15 cellular contexts compared by ENCODE assay signal in genomic region chr4:85824166-85824945, GRCh38.
DNase-seq lines count a peak whose midpoint lies in the region; ATAC-seq and TF ChIP-seq lines count a peak whose summit lies in the region.
"Had no signal": no experiment of that assay in that cellular context is flagged by ENCODE, and none has a peak within 500 bp of the region (broad histone marks: within the 10 kb centered on the region; RNA-seq: fewer than 3 reads in every experiment).

No MANE protein-coding gene starts in this region.

- no peaks in the 10 kb centered on the region for H4K20me1 ChIP-seq in mammary epithelial cell (ENCODE audit: insufficient read depth, low read length)

- dilution Hi-C loops in mammary epithelial cell (cut with HindIII; ENCODE audit: low sequenced_read_pairs): no loop called here

- no peak overlapping the region for H3K27ac Mint-ChIP-seq in CD4-positive, alpha-beta T cell
- H3K27ac Mint-ChIP-seq: T-helper 1 cell treated with Interleukin-12 subunit alpha and Interleukin-12 subunit beta and Interleukin-4 antibody, amounts not matched to agents 30 μg/mL and 1 μg/mL, for 36 hours had no signal

- no TSS peak for BruUV-seq in mammary epithelial cell (replicated peaks; lab: Mats Ljungman, UMichigan)

- DNase-seq in left ventricle myocardium inferior: no peak
- no peak for DNase-seq in heart right ventricle
- DNase-seq in mammary epithelial cell: peak; percentile 2
- DNase-seq in uterus: no peak
- DNase-seq in body of pancreas: no peak
- DNase-seq in GM13976 (ENCODE audit: low spot score): no peak
- no peak for DNase-seq in CD4-positive, alpha-beta T cell
- DNase-seq: activated gamma-delta T cell, Caco-2, cortex of kidney, Right ventricle myocardium superior had no signal

- TF ChIP-seq POLR2A in uterus (IDR thresholded peaks at IDR 0.05) (no peak), body of pancreas (IDR thresholded peaks at IDR 0.05) (no peak)

- intact Hi-C loops in left ventricle myocardium inferior (cut with micrococcal nuclease) (no loop called here), heart right ventricle (cut with DNase I) (loop anchor here in 2 of 10 donors (10.0 kb wide), 1 partner anchor 140 kb away; no protein-coding TSS in a partner anchor), mammary epithelial cell (cut with micrococcal nuclease) (loop anchor here (10.0 kb wide), 1 partner anchor 140 kb away; no protein-coding TSS in a partner anchor), uterus (cut with DNase I; ENCODE audit: low total_unique reads) (no loop called here), body of pancreas (cut with DNase I) (no loop called here)
- intact Hi-C loops in CD4-positive, alpha-beta T cell (cut with DNase I, micrococcal nuclease): no loop called here

- H3K9me3 ChIP-seq in left ventricle myocardium inferior (replicated peaks) (peaks cover 5% of the 10 kb centered on the region), heart right ventricle (peaks cover 0 to 6% (median 0%) of the 10 kb centered on the region in 11 donors), mammary epithelial cell (replicated peaks; ENCODE audit: insufficient read depth, low read length) (no peaks in the 10 kb centered on the region), muscle layer of duodenum (ENCODE audit: control insufficient read depth in 1 of 2, low read length in 2 of 2) (no peaks in the 10 kb centered on the region), uterus (no peaks in the 10 kb centered on the region), body of pancreas (peaks cover 0 to 3% (median 0%) of the 10 kb centered on the region in 3 donors)
- H3K9me3 ChIP-seq in CD4-positive, alpha-beta T cell (ENCODE audit: control insufficient read depth, low read length): no peaks in the 10 kb centered on the region
- H3K9me3 ChIP-seq: Caco-2, HAP-1 had no signal

- CTCF ChIA-PET in mammary epithelial cell (lab: Charles Lee; ENCODE audit: low non-redundant PET): interaction anchor here (0.7 kb wide), 1 partner anchor 77 kb away, joined by 4 read pairs; no protein-coding TSS in a partner anchor
- CTCF ChIA-PET in CD4-positive, alpha-beta T cell (lab: Charles Lee): no interaction called here

- no peak overlapping the region for H3K4me3 Mint-ChIP-seq in CD4-positive, alpha-beta T cell
- H3K4me3 Mint-ChIP-seq: T-helper 1 cell treated with Interleukin-12 subunit alpha and Interleukin-12 subunit beta and Interleukin-4 antibody, amounts not matched to agents 30 μg/mL and 1 μg/mL, for 36 hours had no signal

- no peak overlapping the region for H3K9ac ChIP-seq in mammary epithelial cell (ENCODE audit: insufficient read depth, low read length)

- TF ChIP-seq CTCF in left ventricle myocardium inferior (IDR thresholded peaks at IDR 0.05; ENCODE audit: borderline replicate concordance) (no peak), heart right ventricle (IDR thresholded peaks at IDR 0.05) (no peak), mammary epithelial cell (conservative IDR thresholded peaks at IDR 0.05 in 1 of 2, IDR thresholded peaks at IDR 0.05 in 1 of 2; ENCODE audit: extremely low read depth in 1 of 2, insufficient read depth in 1 of 2, low read depth in 1 of 2, low read length in 2 of 2) (no peak), uterus (IDR thresholded peaks at IDR 0.05) (no peak), body of pancreas (IDR thresholded peaks at IDR 0.05) (no peak), GM13976 (IDR thresholded peaks at IDR 0.05; ENCODE audit: borderline replicate concordance, control extremely low read depth, extremely low read depth, insufficient read depth, missing control alignments) (no peak)
- no peak for TF ChIP-seq CTCF in CD4-positive, alpha-beta T cell (IDR thresholded peaks at IDR 0.05)

- no peak overlapping the region for H3K4me2 ChIP-seq in mammary epithelial cell (ENCODE audit: insufficient read depth, low read depth, low read length)

- H3K36me3 ChIP-seq in left ventricle myocardium inferior (no peaks in the 10 kb centered on the region), heart right ventricle (no peaks in the 10 kb centered on the region), mammary epithelial cell (ENCODE audit: insufficient read depth, low read length) (no peaks in the 10 kb centered on the region), muscle layer of duodenum (ENCODE audit: control insufficient read depth in 1 of 2, insufficient read depth in 2 of 2, low read length in 2 of 2) (no peaks in the 10 kb centered on the region), uterus (no peaks in the 10 kb centered on the region), body of pancreas (replicated peaks in 1 of 2; ENCODE audit: insufficient read depth in 1 of 2, low read depth in 2 of 2) (no peaks in the 10 kb centered on the region)
- H3K36me3 ChIP-seq: HAP-1 had no signal

- H3K27me3 ChIP-seq in left ventricle myocardium inferior (ENCODE audit: low read depth): no peaks in the 10 kb centered on the region
- no peaks in the 10 kb centered on the region for H3K27me3 ChIP-seq in heart right ventricle
- peaks cover 2% of the 10 kb centered on the region for H3K27me3 ChIP-seq in mammary epithelial cell (ENCODE audit: insufficient read depth, low read length)
- no peaks in the 10 kb centered on the region for H3K27me3 ChIP-seq in muscle layer of duodenum (ENCODE audit: low read depth, low read length)
- no peaks in the 10 kb centered on the region for H3K27me3 ChIP-seq in uterus
- no peaks in the 10 kb centered on the region for H3K27me3 ChIP-seq in body of pancreas
- H3K27me3 ChIP-seq in CD4-positive, alpha-beta T cell (ENCODE audit: control insufficient read depth, insufficient read depth, low read length): no peaks in the 10 kb centered on the region

- no peaks in the 10 kb centered on the region for H3K79me2 ChIP-seq in mammary epithelial cell (ENCODE audit: insufficient read depth, low read length)

- POLR2A ChIA-PET in CD4-positive, alpha-beta T cell (lab: Charles Lee): no interaction called here

- in situ Hi-C loops in mammary epithelial cell (cut with MboI; ENCODE audit: low sequenced_read_pairs in 2 of 2): no loop called here
- in situ Hi-C loops in GM13976 (cut with MboI; ENCODE audit: low sequenced_read_pairs, unreplicated experiment): no loop called here

- 70 to 81% methylated on average over 5 of the region's 5 CpGs for whole genome bisulfite sequencing in heart right ventricle, 2 donors
- whole genome bisulfite sequencing in mammary epithelial cell (ENCODE audit: low coverage, missing lambda C conversion rate): 83% methylated on average over 5 of the region's 5 CpGs
- WGBS in body of pancreas, 2 donors: 84 to 88% methylated on average over 5 of the region's 5 CpGs

- H2AFZ ChIP-seq in mammary epithelial cell (ENCODE audit: low read depth, low read length): no peak overlapping the region

- H3K4me1 ChIP-seq in left ventricle myocardium inferior (peaks cover 58% of the 10 kb centered on the region), heart right ventricle (peaks cover 15 to 60% (median 37%) of the 10 kb centered on the region in 9 donors), mammary epithelial cell (ENCODE audit: insufficient read depth, low read length) (peaks cover 12% of the 10 kb centered on the region), muscle layer of duodenum (ENCODE audit: control insufficient read depth in 1 of 2, insufficient read depth in 2 of 2, low read length in 2 of 2) (peaks cover 10 to 43% of the 10 kb centered on the region in 2 donors), uterus (no peaks in the 10 kb centered on the region), body of pancreas (peaks cover 27% of the 10 kb centered on the region)

- no peaks in the 10 kb centered on the region for H3K36me3 Mint-ChIP-seq in CD4-positive, alpha-beta T cell (ENCODE audit: low read depth)

- H3K4me3 ChIP-seq in left ventricle myocardium inferior (no peak overlapping the region), heart right ventricle (no peak overlapping the region), mammary epithelial cell (replicated peaks in 1 of 3; ENCODE audit: insufficient read depth in 1 of 3, low read depth in 2 of 3, low read length in 3 of 3) (no peak overlapping the region), muscle layer of duodenum (ENCODE audit: low read depth in 1 of 2, low read length in 2 of 2) (no peak overlapping the region), uterus (no peak overlapping the region), body of pancreas (no peak overlapping the region)
- H3K4me3 ChIP-seq: HAP-1 had no signal

- peak overlapping the region; percentile 29 for H3K27ac ChIP-seq in left ventricle myocardium inferior (replicated peaks)
- H3K27ac ChIP-seq in heart right ventricle: peak overlapping the region in 5 of 10 donors; percentile 0 to 64 (median 22)
- H3K27ac ChIP-seq in mammary epithelial cell (ENCODE audit: insufficient read depth, low read depth, low read length): no peak overlapping the region
- peak overlapping the region; percentile 17 for H3K27ac ChIP-seq in muscle layer of duodenum (ENCODE audit: low read length)
- H3K27ac ChIP-seq in uterus: peak overlapping the region; percentile 2 to 28
- peak overlapping the region in 1 of 4 donors; percentile 24 for H3K27ac ChIP-seq in body of pancreas
- no peak overlapping the region for H3K27ac ChIP-seq in CD4-positive, alpha-beta T cell (ENCODE audit: low read depth, low read length)

- no peaks in the 10 kb centered on the region for H3K27me3 Mint-ChIP-seq in CD4-positive, alpha-beta T cell

- ATAC-seq in heart right ventricle (no peak), body of pancreas (no peak)
- ATAC-seq in CD4-positive, alpha-beta T cell (ENCODE audit: poor library complexity): no peak
- ATAC-seq: activated CD4-positive, CD25-positive, alpha-beta regulatory T cell treated with anti-CD3 and anti-CD28 coated beads, Interleukin-2, amount 50 U/mL, for 24 hours had no signal

- H3K9me3 Mint-ChIP-seq in CD4-positive, alpha-beta T cell: no peaks in the 10 kb centered on the region
- H3K9me3 Mint-ChIP-seq: T-helper 1 cell treated with Interleukin-12 subunit alpha and Interleukin-12 subunit beta and Interleukin-4 antibody, amounts not matched to agents 30 μg/mL and 1 μg/mL, for 36 hours had no signal

- no peaks in the 10 kb centered on the region for H3K4me1 Mint-ChIP-seq in CD4-positive, alpha-beta T cell (ENCODE audit: low read depth)

Comparison
In these comparisons a context has a peak if more than half of its experiments do, and no peak if none do; other contexts are left out.
1. H3K27ac ChIP-seq: peak in left ventricle myocardium inferior (single experiment), muscle layer of duodenum (single experiment) and uterus (2 of 2); none in mammary epithelial cell (single experiment) and CD4-positive, alpha-beta T cell (single experiment).